ENCODE assay signal across 18 cellular contexts in the genomic region with DNA sequence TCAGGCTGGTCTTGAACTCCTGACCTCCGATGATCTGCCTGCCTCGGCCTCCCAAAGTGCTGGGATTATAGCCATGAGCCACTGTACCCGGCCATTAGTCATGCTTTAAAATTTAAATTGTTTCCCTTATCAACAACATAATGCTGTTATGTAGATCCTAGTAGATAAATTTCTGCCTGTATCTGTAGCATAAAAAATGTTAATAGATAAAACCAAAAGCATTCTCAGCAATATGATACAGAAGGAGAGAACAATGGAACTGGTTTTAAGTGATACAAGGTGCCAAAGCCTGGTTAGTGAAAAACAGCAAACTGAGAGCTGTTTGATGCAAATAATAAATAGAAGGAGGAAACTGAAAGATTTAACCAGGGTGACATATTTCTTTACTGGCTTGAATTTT. TPM values are rescaled to one million over a fixed set of nuclear protein-coding genes. Genes with fewer than 3 reads are reported as not detected.
DNase-seq lines count a peak whose midpoint lies in the region; ATAC-seq and FAIRE-seq lines count a peak whose summit lies in the region.
"Had no signal": no experiment of that assay in that cellular context is flagged by ENCODE, and none has a peak within 500 bp of the region (broad histone marks: within the 10 kb centered on the region; RNA-seq: fewer than 3 reads in every experiment).

No MANE protein-coding gene starts in this region.

- peak overlapping the region; percentile 13 for H3K9ac ChIP-seq in skeletal muscle satellite cell (ENCODE audit: low read depth, low read length)

- no peak overlapping the region for H3K4me3 Mint-ChIP-seq in activated CD4-positive, alpha-beta memory T cell treated with anti-CD3 and anti-CD28 coated beads for 36 hours
- H3K4me3 Mint-ChIP-seq: CD8-positive, alpha-beta T cell had no signal

- no peak overlapping the region for H3K4me3 ChIP-seq in skeletal muscle satellite cell (ENCODE audit: low read length)

- DNase-seq in amniotic epithelial cell (ENCODE audit: low read depth): peak; percentile 37
- DNase-seq in urothelium cell line (ENCODE audit: low spot score): no peak
- DNase-seq in RKO (ENCODE audit: low spot score): no peak
- DNase-seq in activated CD4-positive, alpha-beta memory T cell treated with anti-CD3 and anti-CD28 coated beads for 36 hours: no peak
- DNase-seq: CD8-positive, alpha-beta T cell; DMS79 treated with DMSO at 0.1 percent for 48 hours; GF-D8; Kasumi-1; MV-4-11; NCI-H1436; NCI-H2029 treated with DMSO at 0.1 percent for 48 hours; NCI-H510A; T-helper 1 cell had no signal

- no peak overlapping the region for H3K27ac Mint-ChIP-seq in activated CD4-positive, alpha-beta memory T cell treated with anti-CD3 and anti-CD28 coated beads for 36 hours
- H3K27ac Mint-ChIP-seq: CD8-positive, alpha-beta T cell had no signal

- intact Hi-C loops in activated CD4-positive, alpha-beta memory T cell treated with anti-CD3 and anti-CD28 coated beads for 36 hours (cut with micrococcal nuclease): no loop called here

- H3K36me3 Mint-ChIP-seq in activated CD4-positive, alpha-beta memory T cell treated with anti-CD3 and anti-CD28 coated beads for 36 hours: peaks cover 21% of the 10 kb centered on the region

- FAIRE-seq in urothelium cell line (lab: Jason Lieb, UNC): no peak
- FAIRE-seq: D721Med, GM19239 had no signal

- H3K27me3 ChIP-seq in skeletal muscle satellite cell (ENCODE audit: control insufficient read depth, insufficient read depth, low read length): no peaks in the 10 kb centered on the region

- no peaks in the 10 kb centered on the region for H3K27me3 Mint-ChIP-seq in activated CD4-positive, alpha-beta memory T cell treated with anti-CD3 and anti-CD28 coated beads for 36 hours

- H3K4me1 ChIP-seq in skeletal muscle satellite cell (ENCODE audit: control insufficient read depth, insufficient read depth, low read length): peaks cover 20% of the 10 kb centered on the region

- CTCF ChIA-PET in activated CD4-positive, alpha-beta memory T cell treated with anti-CD3 and anti-CD28 coated beads for 36 hours (lab: Charles Lee): interaction anchor here (0.7 kb wide), 1 partner anchor 1491 kb away, joined by 3 read pairs; no protein-coding TSS in a partner anchor

- peaks cover 14% of the 10 kb centered on the region for H3K36me3 ChIP-seq in skeletal muscle satellite cell (ENCODE audit: insufficient read depth, low read length)

- H3K4me1 Mint-ChIP-seq in activated CD4-positive, alpha-beta memory T cell treated with anti-CD3 and anti-CD28 coated beads for 36 hours (ENCODE audit: low read depth): no peaks in the 10 kb centered on the region

- no peaks in the 10 kb centered on the region for H3K9me3 Mint-ChIP-seq in activated CD4-positive, alpha-beta memory T cell treated with anti-CD3 and anti-CD28 coated beads for 36 hours
- H3K9me3 Mint-ChIP-seq: CD8-positive, alpha-beta T cell had no signal

- H3K4me2 ChIP-seq in skeletal muscle satellite cell (ENCODE audit: low read length): no peak overlapping the region

- H3K9me3 ChIP-seq in skeletal muscle satellite cell (replicated peaks; ENCODE audit: low read length): no peaks in the 10 kb centered on the region

- ATAC-seq in GM18517 (IDR thresholded peaks at IDR 0.05; ENCODE audit: unreplicated experiment): peak; percentile 52
- ATAC-seq in HG03354 (IDR thresholded peaks at IDR 0.05; ENCODE audit: poor library complexity, severe bottlenecking, unreplicated experiment): peak; percentile 56
- ATAC-seq: CD8-positive, alpha-beta T cell had no signal

- POLR2A ChIA-PET in activated CD4-positive, alpha-beta memory T cell treated with anti-CD3 and anti-CD28 coated beads for 36 hours (lab: Charles Lee): no interaction called here

RNA-seq across cellular contexts. Expression of a gene that starts 26.5 kb away (rescaled TPM):
- 37.3 and 48.1 TPM in 2 replicates for total RNA-seq in skeletal muscle satellite cell (2012; rRNA removed)
- total RNA-seq in activated CD4-positive, alpha-beta memory T cell treated with anti-CD3 and anti-CD28 coated beads for 36 hours: 10 to 100 TPM; 43.4 to 46.0 TPM
